Comparison of ENCODE assay signal across 8 cellular contexts in the genomic region with DNA sequence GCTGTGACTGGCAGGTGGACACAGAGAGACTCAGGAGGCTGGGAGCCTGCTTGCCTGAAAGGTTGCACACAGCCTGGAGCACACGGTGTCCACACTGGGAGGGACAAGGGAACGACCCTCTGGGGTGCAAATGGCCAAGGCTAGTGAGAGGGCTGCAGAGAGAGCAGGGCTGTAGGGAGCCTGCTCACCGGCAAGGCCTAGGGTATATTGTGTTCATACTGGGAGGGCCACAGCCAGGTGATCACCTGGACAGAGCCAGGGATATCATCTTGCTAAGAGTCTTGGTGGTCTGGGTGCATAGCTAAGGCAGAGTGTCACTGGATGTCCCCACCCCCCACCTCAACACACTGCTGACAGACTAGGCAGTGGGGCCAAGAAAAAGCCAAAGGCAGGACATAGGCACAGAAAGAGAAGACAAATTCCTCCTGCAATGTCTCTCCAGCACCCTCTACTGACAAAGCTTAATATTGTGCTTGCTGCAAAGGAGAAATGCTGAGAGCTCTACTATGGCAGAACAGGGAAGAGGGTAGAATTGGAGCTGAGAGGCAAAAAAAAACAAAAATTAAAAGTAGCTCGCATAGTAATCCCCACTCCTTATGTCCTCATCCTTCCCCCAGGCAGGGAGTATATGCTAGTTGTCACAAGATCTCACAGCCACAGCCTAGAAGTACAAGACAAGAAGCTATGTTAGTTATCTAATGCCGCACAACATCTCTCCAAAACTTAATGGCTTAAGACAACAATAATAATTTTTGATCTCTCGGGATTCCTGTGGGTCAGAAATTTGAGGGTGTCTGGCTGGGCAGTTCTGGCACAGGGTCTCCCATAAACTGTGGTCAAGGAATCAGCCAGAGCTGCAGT. TPM values are rescaled to one million over a fixed set of nuclear protein-coding genes. Genes with fewer than 3 reads are reported as not detected.
DNase-seq lines count a peak whose midpoint lies in the region; ATAC-seq and TF ChIP-seq lines count a peak whose summit lies in the region.

No MANE protein-coding gene starts in this region.

- ATAC-seq in GM19467 (IDR thresholded peaks at IDR 0.05; ENCODE audit: unreplicated experiment): peak; percentile 54
- no peak for ATAC-seq in HG02970 (IDR thresholded peaks at IDR 0.05; ENCODE audit: low FRiP score, unreplicated experiment)

- peak; percentile 42 for DNase-seq in DMS114 treated with DMSO at 0.1 percent for 48 hours (lab: John Stamatoyannopoulos, UW; ENCODE audit: unreplicated experiment)
- DNase-seq in NB4 (ENCODE audit: low read depth): peak; percentile 68
- peak; percentile 77 for DNase-seq in SK-N-DZ (ENCODE audit: low spot score)
- peak; percentile 72 for DNase-seq in epithelial cell of esophagus (ENCODE audit: low read depth)
- peak; percentile 63 for DNase-seq in middle frontal gyrus (ENCODE audit: extremely low spot score, low spot score)
- no peak for DNase-seq in activated gamma-delta T cell treated with Interleukin-2 at 50 U/mL for 16 hours

- TF ChIP-seq CTCF in NB4 (IDR thresholded peaks at IDR 0.05; ENCODE audit: low read depth, low read length) (peak; percentile 92), epithelial cell of esophagus (IDR thresholded peaks at IDR 0.05; ENCODE audit: insufficient read depth, low read depth, low read length, missing control alignments) (peak; percentile 91)

- H3K4me3 ChIP-seq in NB4 (ENCODE audit: low read depth, low read length) (no peak overlapping the region), epithelial cell of esophagus (ENCODE audit: low read length) (no peak overlapping the region)

- TF ChIP-seq POLR2A in NB4 (IDR thresholded peaks at IDR 0.05; ENCODE audit: extremely low read depth, insufficient read length): no peak

RNA-seq across cellular contexts. Expression of a gene that starts 40.0 kb away (rescaled TPM):
- polyA plus RNA-seq in SK-N-DZ (2014; cell fraction: cytosol; rRNA removed): 29.0 and 32.4 TPM in 2 replicates
- 13.0 and 20.8 TPM in 2 replicates for polyA plus RNA-seq in SK-N-DZ (2014; cell fraction: nucleus; rRNA removed)
